Comparison of ENCODE assay signal across 1 cellular context in the genomic region with DNA sequence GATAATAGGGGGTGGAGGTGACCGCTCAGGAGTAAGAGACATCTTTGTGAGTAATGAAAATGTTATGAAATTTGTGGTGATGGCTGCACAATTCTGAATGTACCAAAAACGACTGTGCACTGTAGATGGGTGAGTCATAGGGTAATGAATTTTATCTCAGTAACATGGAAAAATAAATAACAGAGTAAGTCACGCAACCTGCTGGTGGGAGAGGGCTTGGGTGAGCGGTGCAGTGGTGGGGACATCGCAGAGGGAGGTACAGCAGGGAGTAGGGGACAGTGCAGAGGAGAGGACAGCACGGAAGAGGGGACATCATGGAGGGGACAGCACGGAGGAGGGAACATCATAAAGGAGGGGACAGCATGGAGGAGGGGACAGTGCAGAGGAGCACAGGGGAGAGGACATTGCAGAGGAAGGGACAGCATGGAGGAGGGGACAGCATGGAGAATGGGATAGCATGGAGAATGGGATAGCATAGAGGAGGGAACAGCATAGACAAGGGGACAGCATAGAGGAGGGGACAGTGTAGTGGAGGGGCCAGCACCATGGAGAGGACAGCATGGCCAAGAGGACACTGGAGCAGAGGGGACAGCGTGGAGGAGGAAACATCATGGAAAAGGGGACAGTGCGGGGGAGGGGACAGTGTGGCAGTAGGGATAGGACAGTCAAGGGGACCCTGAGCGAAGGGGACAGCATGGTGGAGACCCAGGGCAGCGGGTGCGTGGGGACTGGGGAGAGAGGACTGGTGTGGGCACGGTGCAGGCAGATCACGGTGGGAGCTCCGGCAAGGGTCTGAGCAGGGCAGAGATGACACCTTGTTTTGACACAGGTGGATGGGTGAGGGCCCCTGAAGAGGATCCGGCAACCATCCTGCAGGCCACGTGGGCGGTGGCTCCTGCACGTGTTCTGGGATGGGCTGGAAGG.
TF ChIP-seq lines count a peak whose summit lies in the region.

No MANE protein-coding gene starts in this region.

TF ChIP-seq in HEK293, 187 proteins besides CTCF, POLR2A, EP300 and RAD21 (continued from another document and continues in another):
- TF ChIP-seq, protein P1, sequence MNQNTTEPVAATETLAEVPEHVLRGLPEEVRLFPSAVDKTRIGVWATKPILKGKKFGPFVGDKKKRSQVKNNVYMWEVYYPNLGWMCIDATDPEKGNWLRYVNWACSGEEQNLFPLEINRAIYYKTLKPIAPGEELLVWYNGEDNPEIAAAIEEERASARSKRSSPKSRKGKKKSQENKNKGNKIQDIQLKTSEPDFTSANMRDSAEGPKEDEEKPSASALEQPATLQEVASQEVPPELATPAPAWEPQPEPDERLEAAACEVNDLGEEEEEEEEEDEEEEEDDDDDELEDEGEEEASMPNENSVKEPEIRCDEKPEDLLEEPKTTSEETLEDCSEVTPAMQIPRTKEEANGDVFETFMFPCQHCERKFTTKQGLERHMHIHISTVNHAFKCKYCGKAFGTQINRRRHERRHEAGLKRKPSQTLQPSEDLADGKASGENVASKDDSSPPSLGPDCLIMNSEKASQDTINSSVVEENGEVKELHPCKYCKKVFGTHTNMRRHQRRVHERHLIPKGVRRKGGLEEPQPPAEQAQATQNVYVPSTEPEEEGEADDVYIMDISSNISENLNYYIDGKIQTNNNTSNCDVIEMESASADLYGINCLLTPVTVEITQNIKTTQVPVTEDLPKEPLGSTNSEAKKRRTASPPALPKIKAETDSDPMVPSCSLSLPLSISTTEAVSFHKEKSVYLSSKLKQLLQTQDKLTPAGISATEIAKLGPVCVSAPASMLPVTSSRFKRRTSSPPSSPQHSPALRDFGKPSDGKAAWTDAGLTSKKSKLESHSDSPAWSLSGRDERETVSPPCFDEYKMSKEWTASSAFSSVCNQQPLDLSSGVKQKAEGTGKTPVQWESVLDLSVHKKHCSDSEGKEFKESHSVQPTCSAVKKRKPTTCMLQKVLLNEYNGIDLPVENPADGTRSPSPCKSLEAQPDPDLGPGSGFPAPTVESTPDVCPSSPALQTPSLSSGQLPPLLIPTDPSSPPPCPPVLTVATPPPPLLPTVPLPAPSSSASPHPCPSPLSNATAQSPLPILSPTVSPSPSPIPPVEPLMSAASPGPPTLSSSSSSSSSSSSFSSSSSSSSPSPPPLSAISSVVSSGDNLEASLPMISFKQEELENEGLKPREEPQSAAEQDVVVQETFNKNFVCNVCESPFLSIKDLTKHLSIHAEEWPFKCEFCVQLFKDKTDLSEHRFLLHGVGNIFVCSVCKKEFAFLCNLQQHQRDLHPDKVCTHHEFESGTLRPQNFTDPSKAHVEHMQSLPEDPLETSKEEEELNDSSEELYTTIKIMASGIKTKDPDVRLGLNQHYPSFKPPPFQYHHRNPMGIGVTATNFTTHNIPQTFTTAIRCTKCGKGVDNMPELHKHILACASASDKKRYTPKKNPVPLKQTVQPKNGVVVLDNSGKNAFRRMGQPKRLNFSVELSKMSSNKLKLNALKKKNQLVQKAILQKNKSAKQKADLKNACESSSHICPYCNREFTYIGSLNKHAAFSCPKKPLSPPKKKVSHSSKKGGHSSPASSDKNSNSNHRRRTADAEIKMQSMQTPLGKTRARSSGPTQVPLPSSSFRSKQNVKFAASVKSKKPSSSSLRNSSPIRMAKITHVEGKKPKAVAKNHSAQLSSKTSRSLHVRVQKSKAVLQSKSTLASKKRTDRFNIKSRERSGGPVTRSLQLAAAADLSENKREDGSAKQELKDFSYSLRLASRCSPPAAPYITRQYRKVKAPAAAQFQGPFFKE (tag by site-specific recombination; IDR thresholded peaks at IDR 0.05; ENCODE audit: borderline replicate concordance), result no peak
- TF ChIP-seq ZNF140 (tag by site-specific recombination; IDR thresholded peaks at IDR 0.05) (no peak), ZNF785 (tag by site-specific recombination; IDR thresholded peaks at IDR 0.05) (0 out of 2 replicates have a peak, but pooled peaks have one; percentile 17), ZNF132 (tag by site-specific recombination; IDR thresholded peaks at IDR 0.05; ENCODE audit: borderline replicate concordance) (no peak), ZNF670 (tag by site-specific recombination; IDR thresholded peaks at IDR 0.05; ENCODE audit: low read depth) (no peak), ZNF596 (tag by site-specific recombination; IDR thresholded peaks at IDR 0.05) (no peak), ZNF184 (tag by site-specific recombination; IDR thresholded peaks at IDR 0.05) (no peak), ZBTB11 (tag by site-specific recombination; conservative IDR thresholded peaks at IDR 0.05; ENCODE audit: low read depth) (peak; percentile 94), ZNF138 (tag by site-specific recombination; IDR thresholded peaks at IDR 0.05; ENCODE audit: borderline replicate concordance) (no peak), ZNF48 (tag by site-specific recombination; IDR thresholded peaks at IDR 0.05) (no peak), ZNF311 (tag by site-specific recombination; IDR thresholded peaks at IDR 0.05; ENCODE audit: borderline replicate concordance) (no peak), KLF1 (tag by site-specific recombination; IDR thresholded peaks at IDR 0.05) (peak; percentile 27; the same call in 1 of the 2 replicates), ZNF549 (tag by site-specific recombination; IDR thresholded peaks at IDR 0.05) (no peak), KLF9 (tag by site-specific recombination; IDR thresholded peaks at IDR 0.05; ENCODE audit: low read depth) (no peak), ZNF214 (tag by site-specific recombination; IDR thresholded peaks at IDR 0.05; ENCODE audit: borderline replicate concordance) (no peak), ZNF76 (tag by site-specific recombination; IDR thresholded peaks at IDR 0.05; ENCODE audit: borderline replicate concordance, low read depth) (no peak), ZNF423 (tag by site-specific recombination; IDR thresholded peaks at IDR 0.05) (no peak), TCF7L2 (IDR thresholded peaks at IDR 0.05; ENCODE audit: borderline replicate concordance, low read depth, low read length) (no peak), BCL11B (tag by site-specific recombination; IDR thresholded peaks at IDR 0.05; ENCODE audit: low read depth) (peak; percentile 75), ZNF585B (tag by site-specific recombination; IDR thresholded peaks at IDR 0.05) (no peak), PRDM6 (tag by site-specific recombination; IDR thresholded peaks at IDR 0.05) (peak; percentile 50; the same call in 1 of the 2 replicates)
- TF ChIP-seq, protein P2, sequence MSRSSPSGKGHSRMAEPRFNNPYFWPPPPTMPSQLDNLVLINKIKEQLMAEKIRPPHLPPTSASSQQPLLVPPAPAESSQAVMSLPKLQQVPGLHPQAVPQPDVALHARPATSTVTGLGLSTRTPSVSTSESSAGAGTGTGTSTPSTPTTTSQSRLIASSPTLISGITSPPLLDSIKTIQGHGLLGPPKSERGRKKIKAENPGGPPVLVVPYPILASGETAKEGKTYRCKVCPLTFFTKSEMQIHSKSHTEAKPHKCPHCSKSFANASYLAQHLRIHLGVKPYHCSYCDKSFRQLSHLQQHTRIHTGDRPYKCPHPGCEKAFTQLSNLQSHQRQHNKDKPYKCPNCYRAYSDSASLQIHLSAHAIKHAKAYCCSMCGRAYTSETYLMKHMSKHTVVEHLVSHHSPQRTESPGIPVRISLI (tag by site-specific recombination; IDR thresholded peaks at IDR 0.05), result no peak
- TF ChIP-seq, protein P3, sequence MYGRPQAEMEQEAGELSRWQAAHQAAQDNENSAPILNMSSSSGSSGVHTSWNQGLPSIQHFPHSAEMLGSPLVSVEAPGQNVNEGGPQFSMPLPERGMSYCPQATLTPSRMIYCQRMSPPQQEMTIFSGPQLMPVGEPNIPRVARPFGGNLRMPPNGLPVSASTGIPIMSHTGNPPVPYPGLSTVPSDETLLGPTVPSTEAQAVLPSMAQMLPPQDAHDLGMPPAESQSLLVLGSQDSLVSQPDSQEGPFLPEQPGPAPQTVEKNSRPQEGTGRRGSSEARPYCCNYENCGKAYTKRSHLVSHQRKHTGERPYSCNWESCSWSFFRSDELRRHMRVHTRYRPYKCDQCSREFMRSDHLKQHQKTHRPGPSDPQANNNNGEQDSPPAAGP (tag by site-specific recombination; IDR thresholded peaks at IDR 0.05), result peak; percentile 51
- TF ChIP-seq, protein P4, sequence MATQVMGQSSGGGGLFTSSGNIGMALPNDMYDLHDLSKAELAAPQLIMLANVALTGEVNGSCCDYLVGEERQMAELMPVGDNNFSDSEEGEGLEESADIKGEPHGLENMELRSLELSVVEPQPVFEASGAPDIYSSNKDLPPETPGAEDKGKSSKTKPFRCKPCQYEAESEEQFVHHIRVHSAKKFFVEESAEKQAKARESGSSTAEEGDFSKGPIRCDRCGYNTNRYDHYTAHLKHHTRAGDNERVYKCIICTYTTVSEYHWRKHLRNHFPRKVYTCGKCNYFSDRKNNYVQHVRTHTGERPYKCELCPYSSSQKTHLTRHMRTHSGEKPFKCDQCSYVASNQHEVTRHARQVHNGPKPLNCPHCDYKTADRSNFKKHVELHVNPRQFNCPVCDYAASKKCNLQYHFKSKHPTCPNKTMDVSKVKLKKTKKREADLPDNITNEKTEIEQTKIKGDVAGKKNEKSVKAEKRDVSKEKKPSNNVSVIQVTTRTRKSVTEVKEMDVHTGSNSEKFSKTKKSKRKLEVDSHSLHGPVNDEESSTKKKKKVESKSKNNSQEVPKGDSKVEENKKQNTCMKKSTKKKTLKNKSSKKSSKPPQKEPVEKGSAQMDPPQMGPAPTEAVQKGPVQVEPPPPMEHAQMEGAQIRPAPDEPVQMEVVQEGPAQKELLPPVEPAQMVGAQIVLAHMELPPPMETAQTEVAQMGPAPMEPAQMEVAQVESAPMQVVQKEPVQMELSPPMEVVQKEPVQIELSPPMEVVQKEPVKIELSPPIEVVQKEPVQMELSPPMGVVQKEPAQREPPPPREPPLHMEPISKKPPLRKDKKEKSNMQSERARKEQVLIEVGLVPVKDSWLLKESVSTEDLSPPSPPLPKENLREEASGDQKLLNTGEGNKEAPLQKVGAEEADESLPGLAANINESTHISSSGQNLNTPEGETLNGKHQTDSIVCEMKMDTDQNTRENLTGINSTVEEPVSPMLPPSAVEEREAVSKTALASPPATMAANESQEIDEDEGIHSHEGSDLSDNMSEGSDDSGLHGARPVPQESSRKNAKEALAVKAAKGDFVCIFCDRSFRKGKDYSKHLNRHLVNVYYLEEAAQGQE (tag by site-specific recombination; IDR thresholded peaks at IDR 0.05), result peak; percentile 90
- TF ChIP-seq, protein P5, sequence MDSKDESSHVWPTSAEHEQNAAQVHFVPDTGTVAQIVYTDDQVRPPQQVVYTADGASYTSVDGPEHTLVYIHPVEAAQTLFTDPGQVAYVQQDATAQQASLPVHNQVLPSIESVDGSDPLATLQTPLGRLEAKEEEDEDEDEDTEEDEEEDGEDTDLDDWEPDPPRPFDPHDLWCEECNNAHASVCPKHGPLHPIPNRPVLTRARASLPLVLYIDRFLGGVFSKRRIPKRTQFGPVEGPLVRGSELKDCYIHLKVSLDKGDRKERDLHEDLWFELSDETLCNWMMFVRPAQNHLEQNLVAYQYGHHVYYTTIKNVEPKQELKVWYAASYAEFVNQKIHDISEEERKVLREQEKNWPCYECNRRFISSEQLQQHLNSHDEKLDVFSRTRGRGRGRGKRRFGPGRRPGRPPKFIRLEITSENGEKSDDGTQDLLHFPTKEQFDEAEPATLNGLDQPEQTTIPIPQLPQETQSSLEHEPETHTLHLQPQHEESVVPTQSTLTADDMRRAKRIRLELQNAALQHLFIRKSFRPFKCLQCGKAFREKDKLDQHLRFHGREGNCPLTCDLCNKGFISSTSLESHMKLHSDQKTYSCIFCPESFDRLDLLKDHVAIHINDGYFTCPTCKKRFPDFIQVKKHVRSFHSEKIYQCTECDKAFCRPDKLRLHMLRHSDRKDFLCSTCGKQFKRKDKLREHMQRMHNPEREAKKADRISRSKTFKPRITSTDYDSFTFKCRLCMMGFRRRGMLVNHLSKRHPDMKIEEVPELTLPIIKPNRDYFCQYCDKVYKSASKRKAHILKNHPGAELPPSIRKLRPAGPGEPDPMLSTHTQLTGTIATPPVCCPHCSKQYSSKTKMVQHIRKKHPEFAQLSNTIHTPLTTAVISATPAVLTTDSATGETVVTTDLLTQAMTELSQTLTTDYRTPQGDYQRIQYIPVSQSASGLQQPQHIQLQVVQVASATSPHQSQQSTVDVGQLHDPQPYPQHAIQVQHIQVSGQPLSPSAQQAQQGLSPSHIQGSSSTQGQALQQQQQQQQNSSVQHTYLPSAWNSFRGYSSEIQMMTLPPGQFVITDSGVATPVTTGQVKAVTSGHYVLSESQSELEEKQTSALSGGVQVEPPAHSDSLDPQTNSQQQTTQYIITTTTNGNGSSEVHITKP (tag by site-specific recombination; IDR thresholded peaks at IDR 0.05), result peak; percentile 88
